Comparison of ENCODE assay signal across 1 cellular context in genomic region chr6:2999005-2999620, GRCh38.
TF ChIP-seq lines count a peak whose summit lies in the region.

No MANE protein-coding gene starts in this region.

TF ChIP-seq in HepG2, 621 proteins besides CTCF, POLR2A, EP300 and RAD21 (continues in another document):
- peak; percentile 77 for TF ChIP-seq TBX2 (CRISPR knock-in tag; IDR thresholded peaks at IDR 0.05; ENCODE audit: borderline replicate concordance)
- no peak for TF ChIP-seq ATF7 (IDR thresholded peaks at IDR 0.05)
- TF ChIP-seq ATF7 (CRISPR knock-in tag; IDR thresholded peaks at IDR 0.05) = peak; percentile 88; the same call in 1 of the 2 replicates
- no peak for TF ChIP-seq ELF4 (CRISPR knock-in tag; IDR thresholded peaks at IDR 0.05; ENCODE audit: borderline replicate concordance)
- peak; percentile 79 for TF ChIP-seq KDM1A (CRISPR knock-in tag; IDR thresholded peaks at IDR 0.05)
- TF ChIP-seq, protein P1, sequence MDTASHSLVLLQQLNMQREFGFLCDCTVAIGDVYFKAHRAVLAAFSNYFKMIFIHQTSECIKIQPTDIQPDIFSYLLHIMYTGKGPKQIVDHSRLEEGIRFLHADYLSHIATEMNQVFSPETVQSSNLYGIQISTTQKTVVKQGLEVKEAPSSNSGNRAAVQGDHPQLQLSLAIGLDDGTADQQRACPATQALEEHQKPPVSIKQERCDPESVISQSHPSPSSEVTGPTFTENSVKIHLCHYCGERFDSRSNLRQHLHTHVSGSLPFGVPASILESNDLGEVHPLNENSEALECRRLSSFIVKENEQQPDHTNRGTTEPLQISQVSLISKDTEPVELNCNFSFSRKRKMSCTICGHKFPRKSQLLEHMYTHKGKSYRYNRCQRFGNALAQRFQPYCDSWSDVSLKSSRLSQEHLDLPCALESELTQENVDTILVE (CRISPR knock-in tag; IDR thresholded peaks at IDR 0.05) = peak; percentile 91
- TF ChIP-seq ZNF577 (CRISPR knock-in tag; IDR thresholded peaks at IDR 0.05; ENCODE audit: borderline replicate concordance, low read depth) = no peak
- TF ChIP-seq, protein P2, sequence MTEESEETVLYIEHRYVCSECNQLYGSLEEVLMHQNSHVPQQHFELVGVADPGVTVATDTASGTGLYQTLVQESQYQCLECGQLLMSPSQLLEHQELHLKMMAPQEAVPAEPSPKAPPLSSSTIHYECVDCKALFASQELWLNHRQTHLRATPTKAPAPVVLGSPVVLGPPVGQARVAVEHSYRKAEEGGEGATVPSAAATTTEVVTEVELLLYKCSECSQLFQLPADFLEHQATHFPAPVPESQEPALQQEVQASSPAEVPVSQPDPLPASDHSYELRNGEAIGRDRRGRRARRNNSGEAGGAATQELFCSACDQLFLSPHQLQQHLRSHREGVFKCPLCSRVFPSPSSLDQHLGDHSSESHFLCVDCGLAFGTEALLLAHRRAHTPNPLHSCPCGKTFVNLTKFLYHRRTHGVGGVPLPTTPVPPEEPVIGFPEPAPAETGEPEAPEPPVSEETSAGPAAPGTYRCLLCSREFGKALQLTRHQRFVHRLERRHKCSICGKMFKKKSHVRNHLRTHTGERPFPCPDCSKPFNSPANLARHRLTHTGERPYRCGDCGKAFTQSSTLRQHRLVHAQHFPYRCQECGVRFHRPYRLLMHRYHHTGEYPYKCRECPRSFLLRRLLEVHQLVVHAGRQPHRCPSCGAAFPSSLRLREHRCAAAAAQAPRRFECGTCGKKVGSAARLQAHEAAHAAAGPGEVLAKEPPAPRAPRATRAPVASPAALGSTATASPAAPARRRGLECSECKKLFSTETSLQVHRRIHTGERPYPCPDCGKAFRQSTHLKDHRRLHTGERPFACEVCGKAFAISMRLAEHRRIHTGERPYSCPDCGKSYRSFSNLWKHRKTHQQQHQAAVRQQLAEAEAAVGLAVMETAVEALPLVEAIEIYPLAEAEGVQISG (CRISPR knock-in tag; IDR thresholded peaks at IDR 0.05) = peak; percentile 26
- TF ChIP-seq NCOA2 (CRISPR knock-in tag; IDR thresholded peaks at IDR 0.05) = peak; percentile 72
- no peak; the same call in 1 of the 2 replicates for TF ChIP-seq NAIF1 (CRISPR knock-in tag; IDR thresholded peaks at IDR 0.05; ENCODE audit: borderline replicate concordance)
- 0 out of 2 replicates have a peak, but pooled peaks have one; percentile 44 for TF ChIP-seq CENPBD1 (CRISPR knock-in tag; IDR thresholded peaks at IDR 0.05; ENCODE audit: borderline replicate concordance, low read depth)
- no peak for TF ChIP-seq ZNF564 (CRISPR knock-in tag; IDR thresholded peaks at IDR 0.05)
- TF ChIP-seq ZNF800 (CRISPR knock-in tag; IDR thresholded peaks at IDR 0.05) = peak; percentile 75; the same call in 1 of the 2 replicates
- TF ChIP-seq BRF2 (CRISPR knock-in tag; IDR thresholded peaks at IDR 0.05) = no peak; the same call in 1 of the 2 replicates
- no peak for TF ChIP-seq ZSCAN12 (CRISPR knock-in tag; IDR thresholded peaks at IDR 0.05)
- TF ChIP-seq PHF5A (CRISPR knock-in tag; IDR thresholded peaks at IDR 0.05; ENCODE audit: low read depth, unreplicated experiment) = peak; percentile 49
- TF ChIP-seq ZHX1 (CRISPR knock-in tag; IDR thresholded peaks at IDR 0.05; ENCODE audit: low read depth) = 0 out of 2 replicates have a peak, but pooled peaks have one; percentile 74
- no peak for TF ChIP-seq CENPT (CRISPR knock-in tag; IDR thresholded peaks at IDR 0.05; ENCODE audit: low read depth)
- TF ChIP-seq GPBP1L1 (CRISPR knock-in tag; IDR thresholded peaks at IDR 0.05) = no peak
- peak; percentile 34; the same call in 1 of the 2 replicates for TF ChIP-seq ATF3 (CRISPR knock-in tag; IDR thresholded peaks at IDR 0.05)
- 0 out of 2 replicates have a peak, but pooled peaks have one; percentile 19 for TF ChIP-seq ZNF841 (CRISPR knock-in tag; IDR thresholded peaks at IDR 0.05; ENCODE audit: borderline replicate concordance)
- TF ChIP-seq ZMAT3 (CRISPR knock-in tag; conservative IDR thresholded peaks at IDR 0.05) = no peak
- TF ChIP-seq CCDC6 (CRISPR knock-in tag; IDR thresholded peaks at IDR 0.05) = peak; percentile 73; the same call in 1 of the 2 replicates
- TF ChIP-seq ZFAT (CRISPR knock-in tag; conservative IDR thresholded peaks at IDR 0.05) = no peak
- TF ChIP-seq ZNF737 (CRISPR knock-in tag; IDR thresholded peaks at IDR 0.05; ENCODE audit: borderline replicate concordance) = no peak
- no peak for TF ChIP-seq ZNF432 (CRISPR knock-in tag; IDR thresholded peaks at IDR 0.05; ENCODE audit: borderline replicate concordance)
- no peak; the same call in 1 of the 2 replicates for TF ChIP-seq ZNF33B (CRISPR knock-in tag; IDR thresholded peaks at IDR 0.05)
- TF ChIP-seq ZNF674 (CRISPR knock-in tag; IDR thresholded peaks at IDR 0.05; ENCODE audit: low read depth) = no peak
- TF ChIP-seq MEIS2 (CRISPR knock-in tag; IDR thresholded peaks at IDR 0.05) = peak; percentile 88
- peak; percentile 75; the same call in 1 of the 2 replicates for TF ChIP-seq ZNF572 (CRISPR knock-in tag; IDR thresholded peaks at IDR 0.05)
- TF ChIP-seq, protein P3, sequence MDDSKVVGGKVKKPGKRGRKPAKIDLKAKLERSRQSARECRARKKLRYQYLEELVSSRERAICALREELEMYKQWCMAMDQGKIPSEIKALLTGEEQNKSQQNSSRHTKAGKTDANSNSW (CRISPR knock-in tag; IDR thresholded peaks at IDR 0.05; ENCODE audit: borderline replicate concordance) = no peak
- TF ChIP-seq TOE1 (CRISPR knock-in tag; IDR thresholded peaks at IDR 0.05) = peak; percentile 59; the same call in 1 of the 2 replicates
- no peak for TF ChIP-seq USF2 (IDR thresholded peaks at IDR 0.05; ENCODE audit: low read depth, low read length)
- TF ChIP-seq USF2 (CRISPR knock-in tag; IDR thresholded peaks at IDR 0.05; ENCODE audit: borderline replicate concordance) = no peak
- no peak for TF ChIP-seq MEF2D (CRISPR knock-in tag; IDR thresholded peaks at IDR 0.05)
- TF ChIP-seq, protein P4, sequence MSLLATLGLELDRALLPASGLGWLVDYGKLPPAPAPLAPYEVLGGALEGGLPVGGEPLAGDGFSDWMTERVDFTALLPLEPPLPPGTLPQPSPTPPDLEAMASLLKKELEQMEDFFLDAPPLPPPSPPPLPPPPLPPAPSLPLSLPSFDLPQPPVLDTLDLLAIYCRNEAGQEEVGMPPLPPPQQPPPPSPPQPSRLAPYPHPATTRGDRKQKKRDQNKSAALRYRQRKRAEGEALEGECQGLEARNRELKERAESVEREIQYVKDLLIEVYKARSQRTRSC (CRISPR knock-in tag; IDR thresholded peaks at IDR 0.05; ENCODE audit: low read depth) = no peak
- TF ChIP-seq HMGA1 (CRISPR knock-in tag; conservative IDR thresholded peaks at IDR 0.05) = no peak
- peak; percentile 47; the same call in 1 of the 2 replicates for TF ChIP-seq GMEB2 (CRISPR knock-in tag; IDR thresholded peaks at IDR 0.05; ENCODE audit: low read depth)
- no peak for TF ChIP-seq RELA (CRISPR knock-in tag; IDR thresholded peaks at IDR 0.05)
- peak; percentile 65; the same call in 1 of the 2 replicates for TF ChIP-seq SOX5 (CRISPR knock-in tag; IDR thresholded peaks at IDR 0.05; ENCODE audit: borderline replicate concordance)
- TF ChIP-seq KLF12 (CRISPR knock-in tag; IDR thresholded peaks at IDR 0.05; ENCODE audit: borderline replicate concordance) = peak; percentile 86; the same call in 1 of the 2 replicates
- no peak for TF ChIP-seq GLI4 (CRISPR knock-in tag; IDR thresholded peaks at IDR 0.05; ENCODE audit: borderline replicate concordance)
- 0 out of 2 replicates have a peak, but pooled peaks have one; percentile 17 for TF ChIP-seq SRF (IDR thresholded peaks at IDR 0.05; ENCODE audit: low read depth, low read length)
- TF ChIP-seq ZNF326 (CRISPR knock-in tag; IDR thresholded peaks at IDR 0.05; ENCODE audit: borderline replicate concordance) = no peak
- TF ChIP-seq SNAPC2 (CRISPR knock-in tag; IDR thresholded peaks at IDR 0.05) = peak; percentile 21; the same call in 1 of the 2 replicates
- peak; percentile 52; the same call in 1 of the 2 replicates for TF ChIP-seq SMAD3 (CRISPR knock-in tag; IDR thresholded peaks at IDR 0.05)
